Comparison of ENCODE assay signal across 8 cellular contexts in the genomic region with DNA sequence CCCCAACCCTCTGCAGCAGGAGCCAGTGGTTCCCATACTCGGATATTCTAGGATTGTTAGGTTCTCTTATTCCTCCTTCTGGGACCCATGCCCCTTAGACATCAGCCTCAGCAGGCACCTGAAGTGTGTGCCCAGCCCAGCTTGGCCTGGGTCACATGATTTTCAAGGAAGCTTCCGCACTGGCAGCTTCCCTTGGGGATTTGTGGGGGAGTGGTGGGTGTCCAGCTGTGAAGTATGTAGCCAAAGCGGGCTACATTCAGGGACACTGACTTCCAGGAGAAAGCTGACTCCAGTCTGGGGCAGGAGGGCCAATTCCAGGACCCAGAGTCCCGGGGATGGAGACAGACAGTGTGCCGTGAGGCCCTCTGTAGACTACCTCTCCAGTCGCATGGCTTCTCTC. TPM values are rescaled to one million over a fixed set of nuclear protein-coding genes. Genes with fewer than 3 reads are reported as not detected.
DNase-seq lines count a peak whose midpoint lies in the region; TF ChIP-seq lines count a peak whose summit lies in the region.

No MANE protein-coding gene starts in this region.

- H3K27ac ChIP-seq in mesenchymal stem cell (ENCODE audit: low read length, poor library complexity, severe bottlenecking) = peak overlapping the region; percentile 98

- H3K27ac Mint-ChIP-seq in type B pancreatic cell = peak overlapping the region; percentile 88

- peak overlapping the region; percentile 34 to 84 for H3K18ac ChIP-seq in mesenchymal stem cell (ENCODE audit: low read depth in 1 of 2, low read length in 2 of 2)

- H3K14ac ChIP-seq in mesenchymal stem cell (ENCODE audit: low read length in 2 of 2) = no peak overlapping the region

- H3K4me3 Mint-ChIP-seq in type B pancreatic cell = peak overlapping the region; percentile 91

- DNase-seq in GM12864 (ENCODE audit: low read depth) (no peak), NT2/D1 (ENCODE audit: low read depth, low spot score) (no peak), cerebellar cortex (ENCODE audit: low spot score) (peak; percentile 39), mesenchymal stem cell (peak; percentile 55), type B pancreatic cell (ENCODE audit: extremely low spot score, unreplicated experiment) (no peak), GM10266 (ENCODE audit: extremely low spot score) (no peak), DMS114 treated with DMSO at 0.1 percent for 48 hours (lab: John Stamatoyannopoulos, UW; ENCODE audit: unreplicated experiment) (no peak)
- DNase-seq in stimulated activated naive CD4-positive, alpha-beta T cell (lab: John Stamatoyannopoulos, UW) = no peak

- H2AFZ ChIP-seq in mesenchymal stem cell (ENCODE audit: low read depth, low read length) = no peak overlapping the region

- H3K4me1 ChIP-seq in NT2/D1 (ENCODE audit: insufficient read depth, insufficient read length) (peaks cover 4% of the 10 kb centered on the region), mesenchymal stem cell (ENCODE audit: control insufficient read depth, insufficient read depth, low read depth, low read length) (peaks cover 39% of the 10 kb centered on the region)

- H3K23ac ChIP-seq in mesenchymal stem cell (ENCODE audit: low read length in 2 of 2) = no peak overlapping the region

- H3K9me3 Mint-ChIP-seq in type B pancreatic cell = no peaks in the 10 kb centered on the region

- H3K4me2 ChIP-seq in mesenchymal stem cell (ENCODE audit: low read length, poor library complexity, severe bottlenecking) = peak overlapping the region; percentile 62

- WGBS in mesenchymal stem cell = 35% methylated on average over 4 of the region's 6 CpGs

- no peaks in the 10 kb centered on the region for H3K27me3 Mint-ChIP-seq in type B pancreatic cell

- H2BK15ac ChIP-seq in mesenchymal stem cell (ENCODE audit: low read depth, poor library complexity, severe bottlenecking) = peak overlapping the region; percentile 1

- H2AK5ac ChIP-seq in mesenchymal stem cell (ENCODE audit: low read length, severe bottlenecking) = peak overlapping the region; percentile 86

- H3K4me1 Mint-ChIP-seq in type B pancreatic cell (ENCODE audit: unreplicated experiment) = peaks cover 58% of the 10 kb centered on the region

- peak overlapping the region; percentile 65 for H4K8ac ChIP-seq in mesenchymal stem cell (ENCODE audit: low read length)

- TF ChIP-seq CTCF in GM12864 (IDR thresholded peaks at IDR 0.05; ENCODE audit: low read depth, low read length, missing control alignments) (no peak), type B pancreatic cell (conservative IDR thresholded peaks at IDR 0.05) (no peak), GM10266 (IDR thresholded peaks at IDR 0.05; ENCODE audit: control insufficient read depth, insufficient read depth, low read depth, missing control alignments) (no peak)

- H3K9ac ChIP-seq in NT2/D1 (ENCODE audit: insufficient read length, low read depth) = peak overlapping the region; percentile 51
- peak overlapping the region; percentile 95 for H3K9ac ChIP-seq in mesenchymal stem cell (ENCODE audit: low read length)

- H2BK12ac ChIP-seq in mesenchymal stem cell (ENCODE audit: low read length in 2 of 2) = peak overlapping the region; percentile 31 to 59

- H3K36me3 ChIP-seq in NT2/D1 (ENCODE audit: insufficient read depth, insufficient read length, low read length) (peaks cover 4% of the 10 kb centered on the region), mesenchymal stem cell (ENCODE audit: control insufficient read depth in 1 of 2, insufficient read depth in 2 of 2, low read depth in 1 of 2, low read length in 2 of 2) (no peaks in the 10 kb centered on the region)

- H3K9me3 ChIP-seq in NT2/D1 (ENCODE audit: insufficient read depth, low read length) = no peaks in the 10 kb centered on the region
- no peaks in the 10 kb centered on the region for H3K9me3 ChIP-seq in mesenchymal stem cell (ENCODE audit: control insufficient read depth, low read length)

- peak overlapping the region; percentile 6 for H2BK120ac ChIP-seq in mesenchymal stem cell (ENCODE audit: low read depth, low read length)

- H3K79me1 ChIP-seq in mesenchymal stem cell (replicated peaks; ENCODE audit: low read length, poor library complexity, severe bottlenecking) = no peaks in the 10 kb centered on the region

- H2BK5ac ChIP-seq in mesenchymal stem cell (ENCODE audit: low read depth, low read length, poor library complexity, severe bottlenecking) = peak overlapping the region; percentile 9

- H3K4ac ChIP-seq in mesenchymal stem cell (ENCODE audit: low read depth in 1 of 2, low read length in 2 of 2) = peak overlapping the region; percentile 68 to 70

- H4K91ac ChIP-seq in mesenchymal stem cell (ENCODE audit: low read length) = no peak overlapping the region

- peak overlapping the region; percentile 86 for H3K4me3 ChIP-seq in GM12864 (ENCODE audit: low read depth, low read length)
- H3K4me3 ChIP-seq in NT2/D1 (ENCODE audit: insufficient read length, low read depth) = peak overlapping the region; percentile 28
- H3K4me3 ChIP-seq in mesenchymal stem cell (ENCODE audit: insufficient read depth in 1 of 2, low read depth in 1 of 2, low read length in 2 of 2) = peak overlapping the region; percentile 57 to 88

- H3K27me3 ChIP-seq in NT2/D1 (ENCODE audit: insufficient read depth, insufficient read length) (no peaks in the 10 kb centered on the region), mesenchymal stem cell (ENCODE audit: control insufficient read depth in 1 of 2, insufficient read depth in 1 of 2, low read length in 2 of 2) (no peaks in the 10 kb centered on the region)

- H3K36me3 Mint-ChIP-seq in type B pancreatic cell = no peaks in the 10 kb centered on the region

RNA-seq across cellular contexts. Expression of a gene that starts 1.3 kb away (rescaled TPM):
- 84.4 TPM for polyA plus RNA-seq in mesenchymal stem cell (2013, experiment 1 of 2)
- 79.9 TPM for polyA plus RNA-seq in mesenchymal stem cell (2013, experiment 2 of 2)
- 80.8 and 115 TPM in 2 replicates for total RNA-seq in type B pancreatic cell (ENCODE audit: low replicate concordance)

RNA-seq across cellular contexts. Expression of a gene that starts 14.0 kb away (rescaled TPM):
- polyA plus RNA-seq in mesenchymal stem cell (2013, experiment 1 of 2) = 25.0 TPM
- polyA plus RNA-seq in mesenchymal stem cell (2013, experiment 2 of 2) = 23.2 TPM
- 48.6 and 51.6 TPM in 2 replicates for total RNA-seq in type B pancreatic cell (ENCODE audit: low replicate concordance)

RNA-seq across cellular contexts. Expression of a gene that starts 33.3 kb away (rescaled TPM):
- 45.7 TPM for polyA plus RNA-seq in mesenchymal stem cell (2013, experiment 1 of 2)
- 46.3 TPM for polyA plus RNA-seq in mesenchymal stem cell (2013, experiment 2 of 2)
- total RNA-seq in type B pancreatic cell (ENCODE audit: low replicate concordance) = 74.8 and 88.0 TPM in 2 replicates

RNA-seq across cellular contexts. Expression of a gene that starts 53.7 kb away (rescaled TPM):
- 7.8 TPM for polyA plus RNA-seq in mesenchymal stem cell (2013, experiment 1 of 2)
- polyA plus RNA-seq in mesenchymal stem cell (2013, experiment 2 of 2) = 8.2 TPM
- total RNA-seq in type B pancreatic cell (ENCODE audit: low replicate concordance) = 19.1 and 23.1 TPM in 2 replicates

Comparison
In these comparisons a context has a peak if more than half of its experiments do, and no peak if none do; other contexts are left out.
1. DNase-seq: peak in cerebellar cortex (single experiment) and mesenchymal stem cell (single experiment); none in GM12864 (single experiment), NT2/D1 (single experiment), type B pancreatic cell (single experiment), GM10266 (single experiment), DMS114 treated with DMSO at 0.1 percent for 48 hours (single experiment) and stimulated activated naive CD4-positive, alpha-beta T cell (0 of 6).
2. H3K4me3 ChIP-seq: peak in every context shown above with its lines; median percentile 86 in GM12864; 72 in mesenchymal stem cell; 28 in NT2/D1.